ENCODE assay signal across 29 cellular contexts in genomic region chr9:83068414-83068813, GRCh38. TPM values are rescaled to one million over a fixed set of nuclear protein-coding genes. Genes with fewer than 3 reads are reported as not detected.
"Had no signal": no experiment of that assay in that cellular context is flagged by ENCODE, and none has a peak within 500 bp of the region (broad histone marks: within the 10 kb centered on the region; RNA-seq: fewer than 3 reads in every experiment).

No MANE protein-coding gene starts in this region.

- H3K9me3 Mint-ChIP-seq: activated CD4-positive, alpha-beta T cell treated with anti-CD3 and anti-CD28 coated beads, Interleukin-2, amount 10 ng/mL, durations not matched to agents 7 days and 5 days had no signal

- ATAC-seq: activated T-helper 17 cell treated with anti-CD3 and anti-CD28 coated beads, Interleukin-2, amount 50 U/mL, for 72 hours; body of pancreas; effector memory CD8-positive, alpha-beta T cell; foreskin keratinocyte; gastrocnemius medialis; heart left ventricle had no signal

- H3K4me3 Mint-ChIP-seq: activated CD4-positive, alpha-beta memory T cell treated with anti-CD3 and anti-CD28 coated beads, Interleukin-2, amount 10 ng/mL, durations not matched to agents 7 days and 5 days; activated CD4-positive, alpha-beta T cell treated with anti-CD3 and anti-CD28 coated beads, Interleukin-2, amount 10 ng/mL, durations not matched to agents 7 days and 5 days; activated naive CD8-positive, alpha-beta T cell; activated T-cell treated with anti-CD3 and anti-CD28 coated beads, Interleukin-2, amount 50 U/mL, for 24 hours; activated T-helper 17 cell treated with anti-CD3 and anti-CD28 coated beads, Interleukin-2, amount 50 U/mL, for 72 hours; effector memory CD8-positive, alpha-beta T cell had no signal

- DNase-seq: activated CD4-positive, alpha-beta memory T cell treated with anti-CD3 and anti-CD28 coated beads, Interleukin-2, amount 10 ng/mL, durations not matched to agents 7 days and 5 days; activated CD4-positive, alpha-beta T cell treated with anti-CD3 and anti-CD28 coated beads for 1 hour; activated CD4-positive, alpha-beta T cell treated with anti-CD3 and anti-CD28 coated beads for 4 hours; activated CD4-positive, alpha-beta T cell treated with anti-CD3 and anti-CD28 coated beads, Interleukin-2, amount 10 ng/mL, durations not matched to agents 7 days and 5 days; activated CD4-positive, alpha-beta T cell treated with anti-CD3 and anti-CD28 coated beads, Interleukin-2, amount 50 U/mL, for 4 hours; activated CD8-positive, alpha-beta memory T cell treated with anti-CD3 and anti-CD28 coated beads, Interleukin-2, amount 50 U/mL, for 48 hours; activated effector memory CD4-positive, alpha-beta T cell treated with Interleukin-2 at 50 U/mL for 16 hours; activated gamma-delta T cell treated with Interleukin-2 at 50 U/mL for 16 hours; activated naive CD4-positive, alpha-beta T cell treated with anti-CD3 and anti-CD28 coated beads, Interleukin-2, amount 50 U/mL, for 16 hours; activated naive CD4-positive, alpha-beta T cell treated with Interleukin-2 at 50 U/mL for 16 hours; activated T-cell treated with anti-CD3 and anti-CD28 coated beads for 4 hours; activated T-cell treated with anti-CD3 and anti-CD28 coated beads, Interleukin-2, amount 50 U/mL, for 24 hours; amniotic stem cell; anterior cingulate cortex; body of pancreas; caudate nucleus; cortex of kidney; dermis blood vessel endothelial cell; effector CD4-positive, alpha-beta T cell; effector memory CD8-positive, alpha-beta T cell; erythroblast; foreskin keratinocyte; gastrocnemius medialis; glutamatergic neuron; heart left ventricle; T-helper 2 cell had no signal

- H3K4me1 Mint-ChIP-seq: activated CD4-positive, alpha-beta memory T cell treated with anti-CD3 and anti-CD28 coated beads, Interleukin-2, amount 10 ng/mL, durations not matched to agents 7 days and 5 days; activated CD4-positive, alpha-beta T cell treated with anti-CD3 and anti-CD28 coated beads, Interleukin-2, amount 10 ng/mL, durations not matched to agents 7 days and 5 days; activated T-helper 17 cell treated with anti-CD3 and anti-CD28 coated beads, Interleukin-2, amount 50 U/mL, for 72 hours had no signal

- H3K27ac Mint-ChIP-seq: activated CD4-positive, alpha-beta memory T cell treated with anti-CD3 and anti-CD28 coated beads, Interleukin-2, amount 10 ng/mL, durations not matched to agents 7 days and 5 days; activated CD4-positive, alpha-beta T cell treated with anti-CD3 and anti-CD28 coated beads, Interleukin-2, amount 10 ng/mL, durations not matched to agents 7 days and 5 days; activated naive CD8-positive, alpha-beta T cell; activated T-cell treated with anti-CD3 and anti-CD28 coated beads, Interleukin-2, amount 50 U/mL, for 24 hours; activated T-helper 17 cell treated with anti-CD3 and anti-CD28 coated beads, Interleukin-2, amount 50 U/mL, for 72 hours; effector memory CD8-positive, alpha-beta T cell had no signal

- H3K36me3 Mint-ChIP-seq: activated naive CD8-positive, alpha-beta T cell had no signal

RNA-seq across cellular contexts. Expression of gene RASEF, which starts 5.5 kb away (rescaled TPM):
- total RNA-seq: activated CD4-positive, alpha-beta memory T cell treated with anti-CD3 and anti-CD28 coated beads, Interleukin-2, amount 10 ng/mL, durations not matched to agents 7 days and 5 days; activated CD4-positive, alpha-beta T cell treated with anti-CD3 and anti-CD28 coated beads, Interleukin-2, amount 10 ng/mL, durations not matched to agents 7 days and 5 days; activated T-helper 17 cell treated with anti-CD3 and anti-CD28 coated beads, Interleukin-2, amount 50 U/mL, for 72 hours; T-helper 1 cell treated with Interleukin-12 subunit alpha and Interleukin-12 subunit beta and Interleukin-4 antibody, amounts not matched to agents 30 ng/mL and 1 ng/mL, for 36 hours had no signal
